39 cellular contexts compared by ENCODE assay signal in genomic region chr17:41766135-41766534, GRCh38. TPM values are rescaled to one million over a fixed set of nuclear protein-coding genes. Genes with fewer than 3 reads are reported as not detected.
"Had no signal": no experiment of that assay in that cellular context is flagged by ENCODE, and none has a peak within 500 bp of the region (broad histone marks: within the 10 kb centered on the region; RNA-seq: fewer than 3 reads in every experiment).

No MANE protein-coding gene starts in this region.

- H3K27ac ChIP-seq: adrenal gland, body of pancreas, brain microvascular endothelial cell, breast epithelium, VCaP had no signal

- H3K4me1 ChIP-seq: adrenal gland, body of pancreas, breast epithelium had no signal

- H3K27me3 Mint-ChIP-seq: activated B cell treated with CpG ODN at 0.5 μM for 24 hours; activated CD4-positive, alpha-beta memory T cell treated with anti-CD3 and anti-CD28 coated beads for 36 hours; activated CD4-positive, alpha-beta T cell treated with anti-CD3 and anti-CD28 coated beads, Interleukin-2, amount 10 ng/mL, durations not matched to agents 24 days and 14 days; activated CD8-positive, alpha-beta T cell treated with anti-CD3 and anti-CD28 coated beads for 36 hours; activated naive CD8-positive, alpha-beta T cell treated with anti-CD3 and anti-CD28 coated beads for 36 hours; T-cell had no signal

- H3K4me3 ChIP-seq: adrenal gland, body of pancreas, breast epithelium had no signal

- H3K27ac Mint-ChIP-seq: activated B cell treated with CpG ODN at 0.5 μM for 24 hours; activated CD4-positive, alpha-beta memory T cell treated with anti-CD3 and anti-CD28 coated beads for 36 hours; activated CD4-positive, alpha-beta T cell treated with anti-CD3 and anti-CD28 coated beads, Interleukin-2, amount 10 ng/mL, durations not matched to agents 24 days and 14 days; activated CD8-positive, alpha-beta T cell treated with anti-CD3 and anti-CD28 coated beads for 36 hours; activated naive CD4-positive, alpha-beta T cell treated with anti-CD3 and anti-CD28 coated beads for 36 hours; activated naive CD4-positive, alpha-beta T cell treated with anti-CD3 and anti-CD28 coated beads, Interleukin-2, amount 50 U/mL, for 72 hours; activated naive CD8-positive, alpha-beta T cell treated with anti-CD3 and anti-CD28 coated beads for 36 hours; activated T-cell treated with anti-CD3 and anti-CD28 coated beads, Interleukin-2, amount 50 U/mL, for 72 hours; activated T-helper 1 cell treated with anti-CD3 and anti-CD28 coated beads, Interleukin-12 subunit alpha, Interleukin-12 subunit beta, Interleukin-2, Interleukin-4 antibody, amounts not matched to agents 30 ng/mL and 10 ng/mL and 1 ng/mL, durations not matched to agents 14 hours and 24 hours and 36 hours; activated T-helper 17 cell treated with anti-CD3 and anti-CD28 coated beads, Interleukin-2, amount 50 U/mL, for 72 hours; T-cell; T-helper 2 cell treated with Interferon-gamma antibody and Interleukin-4, amounts not matched to agents 5 μg/mL and 100 μg/mL, for 36 hours had no signal

- H3K4me3 Mint-ChIP-seq: activated B cell treated with CpG ODN at 0.5 μM for 24 hours; activated CD4-positive, alpha-beta memory T cell treated with anti-CD3 and anti-CD28 coated beads for 36 hours; activated CD4-positive, alpha-beta T cell treated with anti-CD3 and anti-CD28 coated beads, Interleukin-2, amount 10 ng/mL, durations not matched to agents 24 days and 14 days; activated CD8-positive, alpha-beta T cell treated with anti-CD3 and anti-CD28 coated beads for 36 hours; activated naive CD4-positive, alpha-beta T cell treated with anti-CD3 and anti-CD28 coated beads for 36 hours; activated naive CD8-positive, alpha-beta T cell treated with anti-CD3 and anti-CD28 coated beads for 36 hours; activated T-cell treated with anti-CD3 and anti-CD28 coated beads, Interleukin-2, amount 50 U/mL, for 4 hours; activated T-cell treated with anti-CD3 and anti-CD28 coated beads, Interleukin-2, amount 50 U/mL, for 72 hours; activated T-helper 1 cell treated with anti-CD3 and anti-CD28 coated beads, Interleukin-12 subunit alpha, Interleukin-12 subunit beta, Interleukin-2, Interleukin-4 antibody, amounts not matched to agents 30 ng/mL and 10 ng/mL and 1 ng/mL, durations not matched to agents 14 hours and 24 hours and 36 hours; activated T-helper 17 cell treated with anti-CD3 and anti-CD28 coated beads, Interleukin-2, amount 50 U/mL, for 72 hours; T-cell; T-helper 2 cell treated with Interferon-gamma antibody and Interleukin-4, amounts not matched to agents 5 μg/mL and 100 μg/mL, for 36 hours had no signal

- H3K36me3 Mint-ChIP-seq: activated CD4-positive, alpha-beta memory T cell treated with anti-CD3 and anti-CD28 coated beads for 36 hours; activated naive CD4-positive, alpha-beta T cell treated with anti-CD3 and anti-CD28 coated beads, Interleukin-2, amount 50 U/mL, for 72 hours; activated naive CD8-positive, alpha-beta T cell treated with anti-CD3 and anti-CD28 coated beads for 36 hours; T-cell had no signal

- H3K4me1 Mint-ChIP-seq: activated CD4-positive, alpha-beta T cell treated with anti-CD3 and anti-CD28 coated beads, Interleukin-2, amount 10 ng/mL, durations not matched to agents 24 days and 14 days; activated naive CD8-positive, alpha-beta T cell treated with anti-CD3 and anti-CD28 coated beads for 36 hours; activated T-helper 17 cell treated with anti-CD3 and anti-CD28 coated beads, Interleukin-2, amount 50 U/mL, for 72 hours; T-cell had no signal

- H3K9me3 ChIP-seq: adrenal gland, body of pancreas, breast epithelium had no signal

- ATAC-seq: activated CD8-positive, alpha-beta T cell treated with anti-CD3 and anti-CD28 coated beads for 36 hours; activated naive CD4-positive, alpha-beta T cell treated with anti-CD3 and anti-CD28 coated beads, Interleukin-2, amount 50 U/mL, for 72 hours; activated T-cell treated with anti-CD3 and anti-CD28 coated beads, Interleukin-2, amount 50 U/mL, for 4 hours; activated T-cell treated with anti-CD3 and anti-CD28 coated beads, Interleukin-2, amount 50 U/mL, for 72 hours; activated T-helper 17 cell treated with anti-CD3 and anti-CD28 coated beads, Interleukin-2, amount 50 U/mL, for 72 hours; body of pancreas; T-cell had no signal

- H3K9me3 Mint-ChIP-seq: activated B cell treated with CpG ODN at 0.5 μM for 24 hours; activated CD4-positive, alpha-beta memory T cell treated with anti-CD3 and anti-CD28 coated beads for 36 hours; activated CD4-positive, alpha-beta T cell treated with anti-CD3 and anti-CD28 coated beads, Interleukin-2, amount 10 ng/mL, durations not matched to agents 24 days and 14 days; activated CD8-positive, alpha-beta T cell treated with anti-CD3 and anti-CD28 coated beads for 36 hours; activated naive CD4-positive, alpha-beta T cell treated with anti-CD3 and anti-CD28 coated beads for 36 hours; activated naive CD4-positive, alpha-beta T cell treated with anti-CD3 and anti-CD28 coated beads, Interleukin-2, amount 50 U/mL, for 72 hours; activated naive CD8-positive, alpha-beta T cell treated with anti-CD3 and anti-CD28 coated beads for 36 hours; activated T-cell treated with anti-CD3 and anti-CD28 coated beads, Interleukin-2, amount 50 U/mL, for 4 hours; activated T-cell treated with anti-CD3 and anti-CD28 coated beads, Interleukin-2, amount 50 U/mL, for 72 hours; activated T-helper 1 cell treated with anti-CD3 and anti-CD28 coated beads, Interleukin-12 subunit alpha, Interleukin-12 subunit beta, Interleukin-2, Interleukin-4 antibody, amounts not matched to agents 30 ng/mL and 10 ng/mL and 1 ng/mL, durations not matched to agents 14 hours and 24 hours and 36 hours; activated T-helper 17 cell treated with anti-CD3 and anti-CD28 coated beads, Interleukin-2, amount 50 U/mL, for 72 hours; T-cell; T-helper 2 cell treated with Interferon-gamma antibody and Interleukin-4, amounts not matched to agents 5 μg/mL and 100 μg/mL, for 36 hours had no signal

- DNase-seq: activated B cell treated with CpG ODN at 0.5 μM for 24 hours; activated CD4-positive, alpha-beta memory T cell treated with anti-CD3 and anti-CD28 coated beads for 36 hours; activated CD4-positive, alpha-beta T cell treated with anti-CD3 and anti-CD28 coated beads for 4 hours; activated CD4-positive, alpha-beta T cell treated with anti-CD3 and anti-CD28 coated beads, Interleukin-2, amount 10 ng/mL, durations not matched to agents 24 days and 14 days; activated CD4-positive, alpha-beta T cell treated with anti-CD3 and anti-CD28 coated beads, Interleukin-2, amount 50 U/mL, for 1 hour; activated CD4-positive, alpha-beta T cell treated with anti-CD3 and anti-CD28 coated beads, Interleukin-2, amount 50 U/mL, for 4 hours; activated CD4-positive, CD25-positive, alpha-beta regulatory T cell treated with anti-CD3 and anti-CD28 coated beads, Interleukin-2, amount 50 U/mL, for 72 hours; activated CD8-positive, alpha-beta memory T cell treated with anti-CD3 and anti-CD28 coated beads, Interleukin-2, amount 50 U/mL, for 4 hours; activated CD8-positive, alpha-beta T cell treated with anti-CD3 and anti-CD28 coated beads for 36 hours; activated effector memory CD4-positive, alpha-beta T cell treated with anti-CD3 and anti-CD28 coated beads, Interleukin-2, amount 50 U/mL, for 16 hours; activated gamma-delta T cell treated with Interleukin-2 at 50 U/mL for 16 hours; activated naive CD4-positive, alpha-beta T cell; activated naive CD4-positive, alpha-beta T cell treated with anti-CD3 and anti-CD28 coated beads for 36 hours; activated naive CD4-positive, alpha-beta T cell treated with anti-CD3 and anti-CD28 coated beads, Interleukin-2, amount 50 U/mL, for 16 hours; activated naive CD8-positive, alpha-beta T cell treated with anti-CD3 and anti-CD28 coated beads for 36 hours; activated T-cell treated with anti-CD3 and anti-CD28 coated beads for 4 hours; activated T-cell treated with anti-CD3 and anti-CD28 coated beads, Interleukin-2, amount 50 U/mL, for 1 hour; activated T-cell treated with anti-CD3 and anti-CD28 coated beads, Interleukin-2, amount 50 U/mL, for 4 hours; activated T-cell treated with anti-CD3 and anti-CD28 coated beads, Interleukin-2, amount 50 U/mL, for 72 hours; adrenal gland; amniotic stem cell; aorta; body of pancreas; brain microvascular endothelial cell; central memory CD4-positive, alpha-beta T cell; T-cell; T-helper 2 cell; T-helper 9 cell had no signal

RNA-seq across cellular contexts. Expression of gene HAP1, which starts 31.7 kb away (rescaled TPM):
- total RNA-seq: activated CD4-positive, alpha-beta memory T cell treated with anti-CD3 and anti-CD28 coated beads for 36 hours; activated naive CD4-positive, alpha-beta T cell treated with anti-CD3 and anti-CD28 coated beads for 36 hours; activated naive CD4-positive, alpha-beta T cell treated with anti-CD3 and anti-CD28 coated beads, Interleukin-2, amount 50 U/mL, for 72 hours; activated T-helper 1 cell treated with anti-CD3 and anti-CD28 coated beads, Interleukin-12 subunit alpha, Interleukin-12 subunit beta, Interleukin-2, Interleukin-4 antibody, amounts not matched to agents 30 ng/mL and 10 ng/mL and 1 ng/mL, durations not matched to agents 14 hours and 24 hours and 36 hours had no signal

RNA-seq across cellular contexts. Expression of gene GAST, which starts 54.0 kb away (rescaled TPM):
- total RNA-seq: activated B cell treated with CpG ODN at 0.5 μM for 24 hours; activated CD4-positive, alpha-beta memory T cell treated with anti-CD3 and anti-CD28 coated beads for 36 hours; activated CD4-positive, alpha-beta T cell treated with anti-CD3 and anti-CD28 coated beads, Interleukin-2, amount 10 ng/mL, durations not matched to agents 24 days and 14 days; activated CD8-positive, alpha-beta memory T cell treated with anti-CD3 and anti-CD28 coated beads for 36 hours; activated CD8-positive, alpha-beta T cell treated with anti-CD3 and anti-CD28 coated beads for 36 hours; activated naive CD4-positive, alpha-beta T cell treated with anti-CD3 and anti-CD28 coated beads for 36 hours; activated naive CD4-positive, alpha-beta T cell treated with anti-CD3 and anti-CD28 coated beads, Interleukin-2, amount 50 U/mL, for 72 hours; activated naive CD8-positive, alpha-beta T cell treated with anti-CD3 and anti-CD28 coated beads for 36 hours; activated T-cell treated with anti-CD3 and anti-CD28 coated beads, Interleukin-2, amount 50 U/mL, for 4 hours; activated T-cell treated with anti-CD3 and anti-CD28 coated beads, Interleukin-2, amount 50 U/mL, for 72 hours; activated T-helper 1 cell treated with anti-CD3 and anti-CD28 coated beads, Interleukin-12 subunit alpha, Interleukin-12 subunit beta, Interleukin-2, Interleukin-4 antibody, amounts not matched to agents 30 ng/mL and 10 ng/mL and 1 ng/mL, durations not matched to agents 14 hours and 24 hours and 36 hours; activated T-helper 17 cell treated with anti-CD3 and anti-CD28 coated beads, Interleukin-2, amount 50 U/mL, for 72 hours; adrenal gland; aorta; astrocyte; body of pancreas; breast epithelium; cardiac septum; cerebellum; T-cell; T-helper 1 cell treated with Interleukin-12 subunit alpha and Interleukin-12 subunit beta and Interleukin-4 antibody, amounts not matched to agents 30 ng/mL and 1 ng/mL, for 36 hours had no signal
